Comparison of ENCODE assay signal across 1 cellular context in genomic region chr19:46015961-46016425, GRCh38.
A peak's percentile ranks its signal among the peaks of the same experiment; 100 is the strongest.
TF ChIP-seq lines count a peak whose summit lies in the region.

No MANE protein-coding gene starts in this region.

TF ChIP-seq in H1, 55 proteins besides CTCF, POLR2A, EP300 and RAD21:
- TF ChIP-seq KDM4A (IDR thresholded peaks at IDR 0.05; ENCODE audit: low read depth, low read length, severe bottlenecking) = no peak
- TF ChIP-seq SAP30 (IDR thresholded peaks at IDR 0.05; ENCODE audit: insufficient read depth, insufficient replicate concordance, low read length) = no peak
- peak; percentile 63 for TF ChIP-seq SUZ12 (IDR thresholded peaks at IDR 0.05; ENCODE audit: low read length)
- TF ChIP-seq RFX5 (IDR thresholded peaks at IDR 0.05; ENCODE audit: borderline replicate concordance, low read depth, low read length) = no peak
- TF ChIP-seq SIN3A (conservative IDR thresholded peaks at IDR 0.05 in 1 of 2, IDR thresholded peaks at IDR 0.05 in 1 of 2; ENCODE audit: low read depth in 1 of 2, low read length in 2 of 2) = peak in 1 of 2 experiments; percentile 46; a peak in 1 of 4 replicates
- 0 out of 4 replicates have a peak, but pooled peaks of 1 of the 2 experiments have one; percentile 3 for TF ChIP-seq HDAC2 (IDR thresholded peaks at IDR 0.05; ENCODE audit: borderline replicate concordance in 1 of 2, low read depth in 2 of 2, low read length in 2 of 2)
